ENCODE assay signal across 1 cellular context in the genomic region with DNA sequence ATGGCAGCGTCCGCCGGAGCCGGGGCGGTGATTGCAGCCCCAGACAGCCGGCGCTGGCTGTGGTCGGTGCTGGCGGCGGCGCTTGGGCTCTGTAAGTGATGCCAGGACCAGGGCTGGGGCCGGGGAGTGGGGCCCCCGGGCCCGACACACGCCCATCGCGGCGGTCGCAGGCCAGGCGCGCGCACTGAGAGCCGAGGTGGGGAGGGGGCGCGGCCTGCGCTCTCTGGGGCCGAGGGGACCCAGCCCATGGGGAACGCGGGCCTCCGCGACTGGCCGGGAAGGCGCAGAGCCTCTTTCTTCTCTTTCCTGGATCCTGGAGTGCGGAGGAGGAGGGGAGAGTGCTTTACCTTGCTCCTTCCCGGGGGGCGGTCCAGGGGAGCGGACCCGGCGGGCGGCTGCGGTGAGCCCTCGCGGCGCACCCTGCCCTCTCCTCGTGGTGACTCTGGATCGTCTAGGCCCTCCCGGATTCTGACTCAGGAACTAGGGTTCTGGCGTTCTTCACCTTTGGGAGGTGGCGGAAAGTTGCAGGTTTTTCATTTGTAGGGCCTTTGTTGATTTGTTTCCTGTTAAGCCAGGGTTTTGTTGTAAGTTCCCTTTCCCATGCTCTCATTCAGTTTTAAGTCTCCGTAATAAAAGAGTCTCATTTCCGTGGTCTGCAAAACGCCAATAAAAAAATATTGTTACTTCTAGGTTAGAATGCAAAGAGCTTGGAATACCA.
TF ChIP-seq lines count a peak whose summit lies in the region.

No MANE protein-coding gene starts in this region.

TF ChIP-seq in WTC11, 78 proteins besides CTCF, POLR2A, EP300 and RAD21 (continued from another document):
- TF ChIP-seq, protein P1, sequence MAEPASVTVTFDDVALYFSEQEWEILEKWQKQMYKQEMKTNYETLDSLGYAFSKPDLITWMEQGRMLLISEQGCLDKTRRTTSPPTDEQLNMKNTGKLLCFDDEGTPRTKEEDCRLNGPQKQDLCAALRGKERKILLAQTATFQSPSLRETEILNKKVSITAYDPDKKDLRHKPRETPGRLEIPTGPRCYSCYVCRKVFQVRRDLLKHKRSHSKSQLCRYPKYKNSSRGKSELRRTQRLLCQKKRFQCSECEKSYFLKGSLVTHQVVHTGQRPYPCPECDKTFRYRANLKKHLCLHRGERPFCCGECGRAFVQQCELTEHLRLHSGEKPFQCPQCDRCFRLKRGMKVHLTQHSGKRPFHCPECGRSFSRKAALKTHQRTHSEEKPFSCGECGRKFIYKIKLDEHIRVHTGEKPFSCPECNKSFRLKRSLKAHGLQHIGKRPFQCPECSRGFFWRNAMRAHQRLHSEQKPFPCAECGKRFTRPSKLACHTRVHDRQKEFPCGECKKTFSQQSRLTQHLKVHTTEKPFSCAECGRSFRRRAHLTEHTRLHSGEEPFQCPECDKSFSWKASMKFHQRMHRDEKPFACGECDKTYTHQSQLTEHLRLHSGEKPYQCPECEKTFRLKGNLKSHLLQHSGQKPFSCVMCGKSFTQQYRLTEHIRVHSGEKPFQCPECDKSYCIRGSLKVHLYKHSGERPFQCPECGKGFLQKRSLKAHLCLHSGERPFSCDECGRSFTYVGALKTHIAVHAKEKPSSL (CRISPR knock-in tag; conservative IDR thresholded peaks at IDR 0.05), result no peak
- TF ChIP-seq ZNF396 (CRISPR knock-in tag; IDR thresholded peaks at IDR 0.05; ENCODE audit: borderline replicate concordance) (no peak), ELF4 (CRISPR knock-in tag; IDR thresholded peaks at IDR 0.05; ENCODE audit: low read depth) (0 out of 2 replicates have a peak, but pooled peaks have one; percentile 59)
- TF ChIP-seq, protein P2, sequence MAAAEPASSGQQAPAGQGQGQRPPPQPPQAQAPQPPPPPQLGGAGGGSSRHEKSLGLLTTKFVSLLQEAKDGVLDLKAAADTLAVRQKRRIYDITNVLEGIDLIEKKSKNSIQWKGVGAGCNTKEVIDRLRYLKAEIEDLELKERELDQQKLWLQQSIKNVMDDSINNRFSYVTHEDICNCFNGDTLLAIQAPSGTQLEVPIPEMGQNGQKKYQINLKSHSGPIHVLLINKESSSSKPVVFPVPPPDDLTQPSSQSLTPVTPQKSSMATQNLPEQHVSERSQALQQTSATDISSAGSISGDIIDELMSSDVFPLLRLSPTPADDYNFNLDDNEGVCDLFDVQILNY (CRISPR knock-in tag; IDR thresholded peaks at IDR 0.05), result 0 out of 2 replicates have a peak, but pooled peaks have one; percentile 20
TF ChIP-seq in WTC11: peak in this region for 9.
